ENCODE assay signal across 1 cellular context in genomic region chr4:150942539-150942938, GRCh38.
TF ChIP-seq lines count a peak whose summit lies in the region.

No MANE protein-coding gene starts in this region.

TF ChIP-seq in GM23338, 12 proteins besides CTCF, POLR2A, EP300 and RAD21 (continued from another document):
- TF ChIP-seq ZNF462 (CRISPR knock-in tag; IDR thresholded peaks at IDR 0.05) (no peak), CREB1 (CRISPR knock-in tag; IDR thresholded peaks at IDR 0.05; ENCODE audit: low read depth) (no peak), EZH2 (IDR thresholded peaks at IDR 0.05; ENCODE audit: low read depth, unreplicated experiment) (no peak), ETS1 (IDR thresholded peaks at IDR 0.05) (no peak), EZH2phosphoT487 (IDR thresholded peaks at IDR 0.05; ENCODE audit: unreplicated experiment) (no peak)
